2 cellular contexts compared by ENCODE assay signal in the genomic region with DNA sequence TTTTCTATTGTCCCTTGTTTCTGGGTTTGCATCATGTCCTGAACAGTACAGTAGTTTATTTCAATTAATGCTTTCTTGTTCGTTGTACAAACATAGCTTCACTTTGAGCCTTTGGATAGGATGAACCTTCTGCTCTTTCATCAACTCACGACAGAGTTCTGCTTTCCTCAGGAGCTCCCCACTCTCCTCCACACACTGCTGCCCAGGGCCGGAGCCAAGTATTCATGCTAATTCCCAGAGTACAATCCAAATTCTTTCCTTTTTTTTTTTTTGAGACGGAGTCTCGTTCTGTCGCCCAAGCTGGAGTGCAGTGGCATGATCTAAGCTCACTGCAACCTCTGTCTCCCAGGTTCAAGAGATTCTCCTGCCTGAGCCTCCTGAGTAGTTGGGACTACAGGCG.
TF ChIP-seq lines count a peak whose summit lies in the region.

No MANE protein-coding gene starts in this region.

TF ChIP-seq in GM23338, 12 proteins besides CTCF, POLR2A, EP300 and RAD21:
- TF ChIP-seq ZNF114 (CRISPR knock-in tag; IDR thresholded peaks at IDR 0.05) (no peak), POLR2AphosphoS5 (IDR thresholded peaks at IDR 0.05; ENCODE audit: low read depth) (no peak), STAT1 (IDR thresholded peaks at IDR 0.05; ENCODE audit: unreplicated experiment) (no peak), EZH2 (IDR thresholded peaks at IDR 0.05; ENCODE audit: low read depth, unreplicated experiment) (no peak), EZH2phosphoT487 (IDR thresholded peaks at IDR 0.05; ENCODE audit: unreplicated experiment) (no peak), NANOG (IDR thresholded peaks at IDR 0.05; ENCODE audit: borderline replicate concordance) (no peak), CREB1 (CRISPR knock-in tag; IDR thresholded peaks at IDR 0.05; ENCODE audit: low read depth) (no peak)
- TF ChIP-seq, protein P1, sequence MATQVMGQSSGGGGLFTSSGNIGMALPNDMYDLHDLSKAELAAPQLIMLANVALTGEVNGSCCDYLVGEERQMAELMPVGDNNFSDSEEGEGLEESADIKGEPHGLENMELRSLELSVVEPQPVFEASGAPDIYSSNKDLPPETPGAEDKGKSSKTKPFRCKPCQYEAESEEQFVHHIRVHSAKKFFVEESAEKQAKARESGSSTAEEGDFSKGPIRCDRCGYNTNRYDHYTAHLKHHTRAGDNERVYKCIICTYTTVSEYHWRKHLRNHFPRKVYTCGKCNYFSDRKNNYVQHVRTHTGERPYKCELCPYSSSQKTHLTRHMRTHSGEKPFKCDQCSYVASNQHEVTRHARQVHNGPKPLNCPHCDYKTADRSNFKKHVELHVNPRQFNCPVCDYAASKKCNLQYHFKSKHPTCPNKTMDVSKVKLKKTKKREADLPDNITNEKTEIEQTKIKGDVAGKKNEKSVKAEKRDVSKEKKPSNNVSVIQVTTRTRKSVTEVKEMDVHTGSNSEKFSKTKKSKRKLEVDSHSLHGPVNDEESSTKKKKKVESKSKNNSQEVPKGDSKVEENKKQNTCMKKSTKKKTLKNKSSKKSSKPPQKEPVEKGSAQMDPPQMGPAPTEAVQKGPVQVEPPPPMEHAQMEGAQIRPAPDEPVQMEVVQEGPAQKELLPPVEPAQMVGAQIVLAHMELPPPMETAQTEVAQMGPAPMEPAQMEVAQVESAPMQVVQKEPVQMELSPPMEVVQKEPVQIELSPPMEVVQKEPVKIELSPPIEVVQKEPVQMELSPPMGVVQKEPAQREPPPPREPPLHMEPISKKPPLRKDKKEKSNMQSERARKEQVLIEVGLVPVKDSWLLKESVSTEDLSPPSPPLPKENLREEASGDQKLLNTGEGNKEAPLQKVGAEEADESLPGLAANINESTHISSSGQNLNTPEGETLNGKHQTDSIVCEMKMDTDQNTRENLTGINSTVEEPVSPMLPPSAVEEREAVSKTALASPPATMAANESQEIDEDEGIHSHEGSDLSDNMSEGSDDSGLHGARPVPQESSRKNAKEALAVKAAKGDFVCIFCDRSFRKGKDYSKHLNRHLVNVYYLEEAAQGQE (IDR thresholded peaks at IDR 0.05; ENCODE audit: unreplicated experiment), result no peak
- TF ChIP-seq, protein P2, sequence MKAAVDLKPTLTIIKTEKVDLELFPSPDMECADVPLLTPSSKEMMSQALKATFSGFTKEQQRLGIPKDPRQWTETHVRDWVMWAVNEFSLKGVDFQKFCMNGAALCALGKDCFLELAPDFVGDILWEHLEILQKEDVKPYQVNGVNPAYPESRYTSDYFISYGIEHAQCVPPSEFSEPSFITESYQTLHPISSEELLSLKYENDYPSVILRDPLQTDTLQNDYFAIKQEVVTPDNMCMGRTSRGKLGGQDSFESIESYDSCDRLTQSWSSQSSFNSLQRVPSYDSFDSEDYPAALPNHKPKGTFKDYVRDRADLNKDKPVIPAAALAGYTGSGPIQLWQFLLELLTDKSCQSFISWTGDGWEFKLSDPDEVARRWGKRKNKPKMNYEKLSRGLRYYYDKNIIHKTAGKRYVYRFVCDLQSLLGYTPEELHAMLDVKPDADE (IDR thresholded peaks at IDR 0.05), result no peak

TF ChIP-seq in K562, 482 proteins besides CTCF, POLR2A, EP300 and RAD21:
- TF ChIP-seq, protein P3, sequence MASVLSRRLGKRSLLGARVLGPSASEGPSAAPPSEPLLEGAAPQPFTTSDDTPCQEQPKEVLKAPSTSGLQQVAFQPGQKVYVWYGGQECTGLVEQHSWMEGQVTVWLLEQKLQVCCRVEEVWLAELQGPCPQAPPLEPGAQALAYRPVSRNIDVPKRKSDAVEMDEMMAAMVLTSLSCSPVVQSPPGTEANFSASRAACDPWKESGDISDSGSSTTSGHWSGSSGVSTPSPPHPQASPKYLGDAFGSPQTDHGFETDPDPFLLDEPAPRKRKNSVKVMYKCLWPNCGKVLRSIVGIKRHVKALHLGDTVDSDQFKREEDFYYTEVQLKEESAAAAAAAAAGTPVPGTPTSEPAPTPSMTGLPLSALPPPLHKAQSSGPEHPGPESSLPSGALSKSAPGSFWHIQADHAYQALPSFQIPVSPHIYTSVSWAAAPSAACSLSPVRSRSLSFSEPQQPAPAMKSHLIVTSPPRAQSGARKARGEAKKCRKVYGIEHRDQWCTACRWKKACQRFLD (CRISPR knock-in tag; IDR thresholded peaks at IDR 0.05), result no peak
- TF ChIP-seq FUS (optimal IDR thresholded peaks at IDR 0.05; ENCODE audit: low read depth, low read length) (no peak), ETV1 (tag; conservative IDR thresholded peaks at IDR 0.05; ENCODE audit: low read depth) (no peak), ZFX (CRISPR knock-in tag; IDR thresholded peaks at IDR 0.05) (no peak), CBFA2T3 (IDR thresholded peaks at IDR 0.05) (no peak), POLR2AphosphoS5 (IDR thresholded peaks at IDR 0.05; ENCODE audit: control insufficient read depth, insufficient read depth, low read depth, low read length) (no peak), ZNF184 (CRISPR knock-in tag; IDR thresholded peaks at IDR 0.05) (no peak), TOE1 (IDR thresholded peaks at IDR 0.05; ENCODE audit: borderline replicate concordance) (no peak), TOE1 (CRISPR knock-in tag; IDR thresholded peaks at IDR 0.05; ENCODE audit: borderline replicate concordance, low read depth) (no peak), MTA3 (IDR thresholded peaks at IDR 0.05; ENCODE audit: borderline replicate concordance) (no peak)
- TF ChIP-seq, protein P4, sequence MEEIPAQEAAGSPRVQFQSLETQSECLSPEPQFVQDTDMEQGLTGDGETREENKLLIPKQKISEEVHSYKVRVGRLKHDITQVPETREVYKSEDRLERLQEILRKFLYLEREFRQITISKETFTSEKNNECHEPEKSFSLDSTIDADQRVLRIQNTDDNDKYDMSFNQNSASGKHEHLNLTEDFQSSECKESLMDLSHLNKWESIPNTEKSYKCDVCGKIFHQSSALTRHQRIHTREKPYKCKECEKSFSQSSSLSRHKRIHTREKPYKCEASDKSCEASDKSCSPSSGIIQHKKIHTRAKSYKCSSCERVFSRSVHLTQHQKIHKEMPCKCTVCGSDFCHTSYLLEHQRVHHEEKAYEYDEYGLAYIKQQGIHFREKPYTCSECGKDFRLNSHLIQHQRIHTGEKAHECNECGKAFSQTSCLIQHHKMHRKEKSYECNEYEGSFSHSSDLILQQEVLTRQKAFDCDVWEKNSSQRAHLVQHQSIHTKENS (CRISPR knock-in tag; IDR thresholded peaks at IDR 0.05), result no peak
TF ChIP-seq in K562: peak in this region for 0.
